12 cellular contexts compared by ENCODE assay signal in genomic region chr10:78438094-78438906, GRCh38.
DNase-seq lines count a peak whose midpoint lies in the region; ATAC-seq, FAIRE-seq and TF ChIP-seq lines count a peak whose summit lies in the region.
"Had no signal": no experiment of that assay in that cellular context is flagged by ENCODE, and none has a peak within 500 bp of the region (broad histone marks: within the 10 kb centered on the region; RNA-seq: fewer than 3 reads in every experiment).

No MANE protein-coding gene starts in this region.

- H3K36me3 Mint-ChIP-seq in activated naive CD8-positive, alpha-beta T cell treated with anti-CD3 and anti-CD28 coated beads, Interleukin-2, amount 10 ng/mL, durations not matched to agents 7 days and 5 days, result no peaks in the 10 kb centered on the region
- no peaks in the 10 kb centered on the region for H3K36me3 Mint-ChIP-seq in neural progenitor cell

- TF ChIP-seq CTCF in SK-N-SH (IDR thresholded peaks at IDR 0.05) (no peak; the same call in 1 of the 2 replicates), neural progenitor cell (IDR thresholded peaks at IDR 0.05) (no peak), kidney (IDR thresholded peaks at IDR 0.05; ENCODE audit: borderline replicate concordance, extremely low read depth, insufficient read depth) (no peak)

- H3K9me3 ChIP-seq in SK-N-SH, result no peaks in the 10 kb centered on the region
- H3K9me3 ChIP-seq in neural progenitor cell (ENCODE audit: low read depth), result no peaks in the 10 kb centered on the region
- no peaks in the 10 kb centered on the region for H3K9me3 ChIP-seq in kidney (ENCODE audit: control insufficient read depth in 1 of 2, low read length in 2 of 2)

- TF ChIP-seq EP300 in SK-N-SH (IDR thresholded peaks at IDR 0.05; ENCODE audit: borderline replicate concordance in 1 of 2, low read depth in 1 of 2, low read length in 1 of 2), result no peak

- H3K4me2 ChIP-seq in SK-N-SH (no peak overlapping the region), neural progenitor cell (no peak overlapping the region)

- intact Hi-C loops in kidney (cut with DNase I), result no loop called here

- H3K9me2 ChIP-seq in SK-N-SH, result no peaks in the 10 kb centered on the region

- H3K4me3 Mint-ChIP-seq in activated naive CD8-positive, alpha-beta T cell treated with anti-CD3 and anti-CD28 coated beads, Interleukin-2, amount 10 ng/mL, durations not matched to agents 7 days and 5 days, result no peak overlapping the region
- H3K4me3 Mint-ChIP-seq in neural progenitor cell, result peak overlapping the region; percentile 27

- no peaks in the 10 kb centered on the region for H3K79me2 ChIP-seq in SK-N-SH (ENCODE audit: insufficient read depth)
- no peaks in the 10 kb centered on the region for H3K79me2 ChIP-seq in neural progenitor cell (ENCODE audit: low read depth)

- ATAC-seq in SK-N-SH treated with all-trans-retinoic acid at 6 μM for 48 hours (no peak), HG02759 (IDR thresholded peaks at IDR 0.05; ENCODE audit: unreplicated experiment) (peak; percentile 73), GM21786 (IDR thresholded peaks at IDR 0.05; ENCODE audit: unreplicated experiment) (no peak)
- peak; percentile 58 for ATAC-seq in activated naive CD8-positive, alpha-beta T cell treated with anti-CD3 and anti-CD28 coated beads, Interleukin-2, amount 10 ng/mL, durations not matched to agents 7 days and 5 days (ENCODE audit: low read depth)
- ATAC-seq: activated CD4-positive, CD25-positive, alpha-beta regulatory T cell treated with anti-CD3 and anti-CD28 coated beads, Interleukin-2, amount 50 U/mL, for 24 hours had no signal

- DNase-seq in SK-N-SH (no peak), neural progenitor cell (ENCODE audit: low spot score) (no peak), kidney (no peak), NCI-H2227 (lab: John Stamatoyannopoulos, UW; ENCODE audit: unreplicated experiment) (no peak)
- DNase-seq in activated naive CD8-positive, alpha-beta T cell treated with anti-CD3 and anti-CD28 coated beads, Interleukin-2, amount 10 ng/mL, durations not matched to agents 7 days and 5 days, result peak; percentile 43
- DNase-seq: EL, NCI-H2107 had no signal

- H3F3A ChIP-seq in SK-N-SH (replicated peaks; ENCODE audit: insufficient read depth) (no peaks in the 10 kb centered on the region), neural progenitor cell (ENCODE audit: low read depth) (peaks cover 8% of the 10 kb centered on the region)

- H3K27me3 ChIP-seq in SK-N-SH (ENCODE audit: insufficient read depth) (no peaks in the 10 kb centered on the region), neural progenitor cell (no peaks in the 10 kb centered on the region)

- H3K4me1 Mint-ChIP-seq in activated naive CD8-positive, alpha-beta T cell treated with anti-CD3 and anti-CD28 coated beads, Interleukin-2, amount 10 ng/mL, durations not matched to agents 7 days and 5 days, result peaks cover 2% of the 10 kb centered on the region
- H3K4me1 Mint-ChIP-seq in neural progenitor cell, result peaks cover 62% of the 10 kb centered on the region

- 75% methylated on average over 9 of the region's 9 CpGs for WGBS in SK-N-SH (ENCODE audit: low lambda C conversion rate)

- H3K9ac ChIP-seq in SK-N-SH (no peak overlapping the region), neural progenitor cell (no peak overlapping the region), kidney (ENCODE audit: low read length in 2 of 2) (no peak overlapping the region)

- peak; percentile 48 for TF ChIP-seq RAD21 in SK-N-SH (IDR thresholded peaks at IDR 0.05; ENCODE audit: low read length)

- H2AFZ ChIP-seq in SK-N-SH (ENCODE audit: low read depth) (no peak overlapping the region), neural progenitor cell (replicated peaks) (no peak overlapping the region)

- CTCF ChIA-PET in SK-N-SH (lab: Yijun Ruan, JAX), result interaction anchor here (0.7 to 2.3 kb wide), 15 partner anchors 10 to 758 kb away, joined by 3 to 9 read pairs (median 3); no protein-coding TSS in a partner anchor

- H4K20me1 ChIP-seq in SK-N-SH (ENCODE audit: insufficient read depth), result no peaks in the 10 kb centered on the region
- H4K20me1 ChIP-seq in neural progenitor cell (ENCODE audit: low read depth), result no peaks in the 10 kb centered on the region

- POLR2A ChIA-PET in SK-N-SH (lab: Yijun Ruan, JAX), result no interaction called here
- POLR2A ChIA-PET in activated naive CD8-positive, alpha-beta T cell treated with anti-CD3 and anti-CD28 coated beads, Interleukin-2, amount 10 ng/mL, durations not matched to agents 7 days and 5 days (lab: Charles Lee), result no interaction called here

- no peak overlapping the region for H3K27ac Mint-ChIP-seq in activated naive CD8-positive, alpha-beta T cell treated with anti-CD3 and anti-CD28 coated beads, Interleukin-2, amount 10 ng/mL, durations not matched to agents 7 days and 5 days
- peak overlapping the region; percentile 76 for H3K27ac Mint-ChIP-seq in neural progenitor cell

- H3K27ac ChIP-seq in SK-N-SH (ENCODE audit: low read depth in 2 of 2, low read length in 1 of 2) (peak overlapping the region in 1 of 2 experiments; percentile 99; a peak in 1 of 4 replicates), neural progenitor cell (no peak overlapping the region), kidney (ENCODE audit: low read depth in 2 of 2, low read length in 2 of 2) (no peak overlapping the region)

- no peaks in the 10 kb centered on the region for H3K36me3 ChIP-seq in SK-N-SH (replicated peaks in 1 of 2; ENCODE audit: control insufficient read depth in 1 of 2, insufficient read depth in 2 of 2, low read length in 1 of 2)
- no peaks in the 10 kb centered on the region for H3K36me3 ChIP-seq in neural progenitor cell
- H3K36me3 ChIP-seq in kidney (ENCODE audit: control insufficient read depth in 1 of 2, insufficient read depth in 2 of 2, low read length in 2 of 2), result no peaks in the 10 kb centered on the region

- no peaks in the 10 kb centered on the region for H3K9me3 Mint-ChIP-seq in activated naive CD8-positive, alpha-beta T cell treated with anti-CD3 and anti-CD28 coated beads, Interleukin-2, amount 10 ng/mL, durations not matched to agents 7 days and 5 days
- H3K9me3 Mint-ChIP-seq in neural progenitor cell, result no peaks in the 10 kb centered on the region

- H3K4me1 ChIP-seq in SK-N-SH (ENCODE audit: control insufficient read depth in 1 of 2, insufficient read depth in 2 of 2, low read depth in 1 of 2, low read length in 1 of 2) (peaks cover 0 to 78% of the 10 kb centered on the region in 2 experiments; a peak in 2 of 4 replicates), neural progenitor cell (peaks cover 31% of the 10 kb centered on the region), kidney (ENCODE audit: control insufficient read depth in 1 of 2, insufficient read depth in 1 of 2, low read depth in 1 of 2, low read length in 2 of 2) (peaks cover 0 to 5% of the 10 kb centered on the region in 2 donors)

- H3K4me3 ChIP-seq in SK-N-SH (ENCODE audit: low read depth in 2 of 2, low read length in 1 of 2) (no peak overlapping the region), neural progenitor cell (no peak overlapping the region), kidney (ENCODE audit: low read length in 2 of 2) (no peak overlapping the region)

- FAIRE-seq in kidney (lab: Jason Lieb, UNC), result no peak
- FAIRE-seq: GM19239 had no signal

- peaks cover 2% of the 10 kb centered on the region for H3K27me3 Mint-ChIP-seq in activated naive CD8-positive, alpha-beta T cell treated with anti-CD3 and anti-CD28 coated beads, Interleukin-2, amount 10 ng/mL, durations not matched to agents 7 days and 5 days
- peaks cover 2% of the 10 kb centered on the region for H3K27me3 Mint-ChIP-seq in neural progenitor cell (ENCODE audit: insufficient read depth, low read depth)

TF ChIP-seq in SK-N-SH, 30 proteins besides CTCF, POLR2A, EP300 and RAD21:
- TF ChIP-seq SMC3 (IDR thresholded peaks at IDR 0.05; ENCODE audit: low read depth, low read length), result peak; percentile 15; the same call in 1 of the 2 replicates
- no peak for TF ChIP-seq TCF12 (IDR thresholded peaks at IDR 0.05)
- TF ChIP-seq IRF3 (IDR thresholded peaks at IDR 0.05; ENCODE audit: low read depth, low read length), result no peak

TF ChIP-seq in SK-N-SH treated with all-trans-retinoic acid at 6 μM for 48 hours, 23 proteins besides CTCF, POLR2A, EP300 and RAD21 (continues in another document):
- TF ChIP-seq OSR1 (CRISPR knock-in tag; IDR thresholded peaks at IDR 0.05), result no peak
- no peak for TF ChIP-seq CSDC2 (CRISPR knock-in tag; IDR thresholded peaks at IDR 0.05)
- TF ChIP-seq PATZ1 (CRISPR knock-in tag; IDR thresholded peaks at IDR 0.05; ENCODE audit: borderline replicate concordance), result no peak
- TF ChIP-seq ESRRG (CRISPR knock-in tag; IDR thresholded peaks at IDR 0.05), result no peak
- TF ChIP-seq ZC3H10 (CRISPR knock-in tag; IDR thresholded peaks at IDR 0.05), result no peak
- no peak for TF ChIP-seq PPARA (CRISPR knock-in tag; IDR thresholded peaks at IDR 0.05; ENCODE audit: borderline replicate concordance)
- no peak for TF ChIP-seq TCF4 (CRISPR knock-in tag; IDR thresholded peaks at IDR 0.05; ENCODE audit: borderline replicate concordance)
- TF ChIP-seq RARB (CRISPR knock-in tag; IDR thresholded peaks at IDR 0.05), result no peak
- TF ChIP-seq ZNF565 (CRISPR knock-in tag; conservative IDR thresholded peaks at IDR 0.05; ENCODE audit: low read depth), result no peak
- no peak for TF ChIP-seq ZFP3 (CRISPR knock-in tag; IDR thresholded peaks at IDR 0.05)
- TF ChIP-seq ZNF8 (CRISPR knock-in tag; IDR thresholded peaks at IDR 0.05), result no peak
- TF ChIP-seq GLIS3 (CRISPR knock-in tag; IDR thresholded peaks at IDR 0.05), result no peak

Comparison
In these comparisons a context has a peak if more than half of its experiments do, and no peak if none do; other contexts are left out.
1. ATAC-seq: peak in HG02759 (single experiment) and activated naive CD8-positive, alpha-beta T cell treated with anti-CD3 and anti-CD28 coated beads, Interleukin-2, amount 10 ng/mL, durations not matched to agents 7 days and 5 days (single experiment); none in SK-N-SH treated with all-trans-retinoic acid at 6 μM for 48 hours (single experiment) and GM21786 (single experiment).